ENCODE assay signal across 2 cellular contexts in the genomic region with DNA sequence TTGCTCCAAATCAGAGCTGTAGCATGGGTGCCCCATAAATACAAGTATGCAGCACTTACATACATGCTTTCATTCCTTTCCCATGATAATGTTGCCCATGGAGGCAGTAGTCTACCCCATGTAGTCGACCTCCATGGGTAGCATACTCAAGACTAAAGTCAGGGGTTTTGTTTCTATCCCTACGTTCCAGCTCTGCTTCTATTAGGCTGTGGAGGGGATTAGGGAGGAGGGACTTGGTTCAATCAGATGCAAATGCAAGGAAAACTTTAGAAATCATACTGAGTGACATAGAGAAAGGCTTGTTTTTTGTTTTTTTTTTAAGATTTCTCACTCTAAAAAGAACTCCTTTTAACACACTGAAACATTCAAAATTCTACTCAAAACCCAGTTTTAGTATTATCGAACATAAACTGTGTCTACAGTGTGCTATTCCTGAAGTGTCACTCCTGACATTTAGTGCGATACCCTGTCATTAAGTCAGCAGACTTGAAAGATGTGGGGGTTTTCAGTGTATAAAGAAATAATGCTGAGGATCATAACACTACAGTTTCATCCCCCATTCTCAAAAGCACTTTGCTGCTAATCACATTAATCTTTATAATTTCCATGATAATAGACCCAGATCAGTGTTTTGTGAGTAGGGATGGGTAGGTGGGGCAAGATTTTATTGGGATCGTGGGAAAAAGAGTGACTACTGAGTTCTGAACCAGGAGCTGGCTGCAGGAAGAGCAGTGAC.
TF ChIP-seq lines count a peak whose summit lies in the region.

No MANE protein-coding gene starts in this region.

TF ChIP-seq in GM23338, 12 proteins besides CTCF, POLR2A, EP300 and RAD21 (continued from another document):
- TF ChIP-seq, protein P1, sequence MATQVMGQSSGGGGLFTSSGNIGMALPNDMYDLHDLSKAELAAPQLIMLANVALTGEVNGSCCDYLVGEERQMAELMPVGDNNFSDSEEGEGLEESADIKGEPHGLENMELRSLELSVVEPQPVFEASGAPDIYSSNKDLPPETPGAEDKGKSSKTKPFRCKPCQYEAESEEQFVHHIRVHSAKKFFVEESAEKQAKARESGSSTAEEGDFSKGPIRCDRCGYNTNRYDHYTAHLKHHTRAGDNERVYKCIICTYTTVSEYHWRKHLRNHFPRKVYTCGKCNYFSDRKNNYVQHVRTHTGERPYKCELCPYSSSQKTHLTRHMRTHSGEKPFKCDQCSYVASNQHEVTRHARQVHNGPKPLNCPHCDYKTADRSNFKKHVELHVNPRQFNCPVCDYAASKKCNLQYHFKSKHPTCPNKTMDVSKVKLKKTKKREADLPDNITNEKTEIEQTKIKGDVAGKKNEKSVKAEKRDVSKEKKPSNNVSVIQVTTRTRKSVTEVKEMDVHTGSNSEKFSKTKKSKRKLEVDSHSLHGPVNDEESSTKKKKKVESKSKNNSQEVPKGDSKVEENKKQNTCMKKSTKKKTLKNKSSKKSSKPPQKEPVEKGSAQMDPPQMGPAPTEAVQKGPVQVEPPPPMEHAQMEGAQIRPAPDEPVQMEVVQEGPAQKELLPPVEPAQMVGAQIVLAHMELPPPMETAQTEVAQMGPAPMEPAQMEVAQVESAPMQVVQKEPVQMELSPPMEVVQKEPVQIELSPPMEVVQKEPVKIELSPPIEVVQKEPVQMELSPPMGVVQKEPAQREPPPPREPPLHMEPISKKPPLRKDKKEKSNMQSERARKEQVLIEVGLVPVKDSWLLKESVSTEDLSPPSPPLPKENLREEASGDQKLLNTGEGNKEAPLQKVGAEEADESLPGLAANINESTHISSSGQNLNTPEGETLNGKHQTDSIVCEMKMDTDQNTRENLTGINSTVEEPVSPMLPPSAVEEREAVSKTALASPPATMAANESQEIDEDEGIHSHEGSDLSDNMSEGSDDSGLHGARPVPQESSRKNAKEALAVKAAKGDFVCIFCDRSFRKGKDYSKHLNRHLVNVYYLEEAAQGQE (IDR thresholded peaks at IDR 0.05; ENCODE audit: unreplicated experiment) = no peak
- TF ChIP-seq, protein P2, sequence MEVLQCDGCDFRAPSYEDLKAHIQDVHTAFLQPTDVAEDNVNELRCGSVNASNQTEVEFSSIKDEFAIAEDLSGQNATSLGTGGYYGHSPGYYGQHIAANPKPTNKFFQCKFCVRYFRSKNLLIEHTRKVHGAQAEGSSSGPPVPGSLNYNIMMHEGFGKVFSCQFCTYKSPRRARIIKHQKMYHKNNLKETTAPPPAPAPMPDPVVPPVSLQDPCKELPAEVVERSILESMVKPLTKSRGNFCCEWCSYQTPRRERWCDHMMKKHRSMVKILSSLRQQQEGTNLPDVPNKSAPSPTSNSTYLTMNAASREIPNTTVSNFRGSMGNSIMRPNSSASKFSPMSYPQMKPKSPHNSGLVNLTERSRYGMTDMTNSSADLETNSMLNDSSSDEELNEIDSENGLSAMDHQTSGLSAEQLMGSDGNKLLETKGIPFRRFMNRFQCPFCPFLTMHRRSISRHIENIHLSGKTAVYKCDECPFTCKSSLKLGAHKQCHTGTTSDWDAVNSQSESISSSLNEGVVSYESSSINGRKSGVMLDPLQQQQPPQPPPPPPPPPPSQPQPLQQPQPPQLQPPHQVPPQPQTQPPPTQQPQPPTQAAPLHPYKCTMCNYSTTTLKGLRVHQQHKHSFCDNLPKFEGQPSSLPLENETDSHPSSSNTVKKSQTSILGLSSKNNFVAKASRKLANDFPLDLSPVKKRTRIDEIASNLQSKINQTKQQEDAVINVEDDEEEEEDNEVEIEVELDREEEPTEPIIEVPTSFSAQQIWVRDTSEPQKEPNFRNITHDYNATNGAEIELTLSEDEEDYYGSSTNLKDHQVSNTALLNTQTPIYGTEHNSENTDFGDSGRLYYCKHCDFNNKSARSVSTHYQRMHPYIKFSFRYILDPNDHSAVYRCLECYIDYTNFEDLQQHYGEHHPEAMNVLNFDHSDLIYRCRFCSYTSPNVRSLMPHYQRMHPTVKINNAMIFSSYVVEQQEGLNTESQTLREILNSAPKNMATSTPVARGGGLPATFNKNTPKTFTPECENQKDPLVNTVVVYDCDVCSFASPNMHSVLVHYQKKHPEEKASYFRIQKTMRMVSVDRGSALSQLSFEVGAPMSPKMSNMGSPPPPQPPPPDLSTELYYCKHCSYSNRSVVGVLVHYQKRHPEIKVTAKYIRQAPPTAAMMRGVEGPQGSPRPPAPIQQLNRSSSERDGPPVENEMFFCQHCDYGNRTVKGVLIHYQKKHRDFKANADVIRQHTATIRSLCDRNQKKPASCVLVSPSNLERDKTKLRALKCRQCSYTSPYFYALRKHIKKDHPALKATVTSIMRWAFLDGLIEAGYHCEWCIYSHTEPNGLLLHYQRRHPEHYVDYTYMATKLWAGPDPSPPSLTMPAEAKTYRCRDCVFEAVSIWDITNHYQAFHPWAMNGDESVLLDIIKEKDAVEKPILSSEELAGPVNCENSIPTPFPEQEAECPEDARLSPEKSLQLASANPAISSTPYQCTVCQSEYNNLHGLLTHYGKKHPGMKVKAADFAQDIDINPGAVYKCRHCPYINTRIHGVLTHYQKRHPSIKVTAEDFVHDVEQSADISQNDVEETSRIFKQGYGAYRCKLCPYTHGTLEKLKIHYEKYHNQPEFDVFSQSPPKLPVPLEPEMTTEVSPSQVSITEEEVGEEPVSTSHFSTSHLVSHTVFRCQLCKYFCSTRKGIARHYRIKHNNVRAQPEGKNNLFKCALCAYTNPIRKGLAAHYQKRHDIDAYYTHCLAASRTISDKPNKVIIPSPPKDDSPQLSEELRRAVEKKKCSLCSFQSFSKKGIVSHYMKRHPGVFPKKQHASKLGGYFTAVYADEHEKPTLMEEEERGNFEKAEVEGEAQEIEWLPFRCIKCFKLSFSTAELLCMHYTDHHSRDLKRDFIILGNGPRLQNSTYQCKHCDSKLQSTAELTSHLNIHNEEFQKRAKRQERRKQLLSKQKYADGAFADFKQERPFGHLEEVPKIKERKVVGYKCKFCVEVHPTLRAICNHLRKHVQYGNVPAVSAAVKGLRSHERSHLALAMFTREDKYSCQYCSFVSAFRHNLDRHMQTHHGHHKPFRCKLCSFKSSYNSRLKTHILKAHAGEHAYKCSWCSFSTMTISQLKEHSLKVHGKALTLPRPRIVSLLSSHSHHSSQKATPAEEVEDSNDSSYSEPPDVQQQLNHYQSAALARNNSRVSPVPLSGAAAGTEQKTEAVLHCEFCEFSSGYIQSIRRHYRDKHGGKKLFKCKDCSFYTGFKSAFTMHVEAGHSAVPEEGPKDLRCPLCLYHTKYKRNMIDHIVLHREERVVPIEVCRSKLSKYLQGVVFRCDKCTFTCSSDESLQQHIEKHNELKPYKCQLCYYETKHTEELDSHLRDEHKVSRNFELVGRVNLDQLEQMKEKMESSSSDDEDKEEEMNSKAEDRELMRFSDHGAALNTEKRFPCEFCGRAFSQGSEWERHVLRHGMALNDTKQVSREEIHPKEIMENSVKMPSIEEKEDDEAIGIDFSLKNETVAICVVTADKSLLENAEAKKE (CRISPR knock-in tag; IDR thresholded peaks at IDR 0.05) = no peak
- TF ChIP-seq JUNB (IDR thresholded peaks at IDR 0.05; ENCODE audit: unreplicated experiment) = no peak
- TF ChIP-seq EZH2 (IDR thresholded peaks at IDR 0.05; ENCODE audit: low read depth, unreplicated experiment) = no peak

TF ChIP-seq in WTC11, 78 proteins besides CTCF, POLR2A, EP300 and RAD21 (continued from another document):
- TF ChIP-seq, protein P3, sequence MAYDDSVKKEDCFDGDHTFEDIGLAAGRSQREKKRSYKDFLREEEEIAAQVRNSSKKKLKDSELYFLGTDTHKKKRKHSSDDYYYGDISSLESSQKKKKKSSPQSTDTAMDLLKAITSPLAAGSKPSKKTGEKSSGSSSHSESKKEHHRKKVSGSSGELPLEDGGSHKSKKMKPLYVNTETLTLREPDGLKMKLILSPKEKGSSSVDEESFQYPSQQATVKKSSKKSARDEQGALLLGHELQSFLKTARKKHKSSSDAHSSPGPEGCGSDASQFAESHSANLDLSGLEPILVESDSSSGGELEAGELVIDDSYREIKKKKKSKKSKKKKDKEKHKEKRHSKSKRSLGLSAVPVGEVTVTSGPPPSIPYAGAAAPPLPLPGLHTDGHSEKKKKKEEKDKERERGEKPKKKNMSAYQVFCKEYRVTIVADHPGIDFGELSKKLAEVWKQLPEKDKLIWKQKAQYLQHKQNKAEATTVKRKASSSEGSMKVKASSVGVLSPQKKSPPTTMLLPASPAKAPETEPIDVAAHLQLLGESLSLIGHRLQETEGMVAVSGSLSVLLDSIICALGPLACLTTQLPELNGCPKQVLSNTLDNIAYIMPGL (CRISPR knock-in tag; IDR thresholded peaks at IDR 0.05) = no peak
- TF ChIP-seq, protein P4, sequence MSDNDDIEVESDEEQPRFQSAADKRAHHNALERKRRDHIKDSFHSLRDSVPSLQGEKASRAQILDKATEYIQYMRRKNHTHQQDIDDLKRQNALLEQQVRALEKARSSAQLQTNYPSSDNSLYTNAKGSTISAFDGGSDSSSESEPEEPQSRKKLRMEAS (CRISPR knock-in tag; IDR thresholded peaks at IDR 0.05) = no peak
- TF ChIP-seq ZNF121 (CRISPR knock-in tag; IDR thresholded peaks at IDR 0.05) = no peak
- no peak for TF ChIP-seq NFATC4 (CRISPR knock-in tag; IDR thresholded peaks at IDR 0.05)
- TF ChIP-seq, protein P5, sequence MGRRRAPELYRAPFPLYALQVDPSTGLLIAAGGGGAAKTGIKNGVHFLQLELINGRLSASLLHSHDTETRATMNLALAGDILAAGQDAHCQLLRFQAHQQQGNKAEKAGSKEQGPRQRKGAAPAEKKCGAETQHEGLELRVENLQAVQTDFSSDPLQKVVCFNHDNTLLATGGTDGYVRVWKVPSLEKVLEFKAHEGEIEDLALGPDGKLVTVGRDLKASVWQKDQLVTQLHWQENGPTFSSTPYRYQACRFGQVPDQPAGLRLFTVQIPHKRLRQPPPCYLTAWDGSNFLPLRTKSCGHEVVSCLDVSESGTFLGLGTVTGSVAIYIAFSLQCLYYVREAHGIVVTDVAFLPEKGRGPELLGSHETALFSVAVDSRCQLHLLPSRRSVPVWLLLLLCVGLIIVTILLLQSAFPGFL (CRISPR knock-in tag; IDR thresholded peaks at IDR 0.05; ENCODE audit: borderline replicate concordance) = no peak
- no peak for TF ChIP-seq PRRX2 (CRISPR knock-in tag; IDR thresholded peaks at IDR 0.05)
- no peak for TF ChIP-seq SOX15 (CRISPR knock-in tag; IDR thresholded peaks at IDR 0.05)
- TF ChIP-seq NR1H2 (CRISPR knock-in tag; IDR thresholded peaks at IDR 0.05) = no peak
- TF ChIP-seq, protein P6, sequence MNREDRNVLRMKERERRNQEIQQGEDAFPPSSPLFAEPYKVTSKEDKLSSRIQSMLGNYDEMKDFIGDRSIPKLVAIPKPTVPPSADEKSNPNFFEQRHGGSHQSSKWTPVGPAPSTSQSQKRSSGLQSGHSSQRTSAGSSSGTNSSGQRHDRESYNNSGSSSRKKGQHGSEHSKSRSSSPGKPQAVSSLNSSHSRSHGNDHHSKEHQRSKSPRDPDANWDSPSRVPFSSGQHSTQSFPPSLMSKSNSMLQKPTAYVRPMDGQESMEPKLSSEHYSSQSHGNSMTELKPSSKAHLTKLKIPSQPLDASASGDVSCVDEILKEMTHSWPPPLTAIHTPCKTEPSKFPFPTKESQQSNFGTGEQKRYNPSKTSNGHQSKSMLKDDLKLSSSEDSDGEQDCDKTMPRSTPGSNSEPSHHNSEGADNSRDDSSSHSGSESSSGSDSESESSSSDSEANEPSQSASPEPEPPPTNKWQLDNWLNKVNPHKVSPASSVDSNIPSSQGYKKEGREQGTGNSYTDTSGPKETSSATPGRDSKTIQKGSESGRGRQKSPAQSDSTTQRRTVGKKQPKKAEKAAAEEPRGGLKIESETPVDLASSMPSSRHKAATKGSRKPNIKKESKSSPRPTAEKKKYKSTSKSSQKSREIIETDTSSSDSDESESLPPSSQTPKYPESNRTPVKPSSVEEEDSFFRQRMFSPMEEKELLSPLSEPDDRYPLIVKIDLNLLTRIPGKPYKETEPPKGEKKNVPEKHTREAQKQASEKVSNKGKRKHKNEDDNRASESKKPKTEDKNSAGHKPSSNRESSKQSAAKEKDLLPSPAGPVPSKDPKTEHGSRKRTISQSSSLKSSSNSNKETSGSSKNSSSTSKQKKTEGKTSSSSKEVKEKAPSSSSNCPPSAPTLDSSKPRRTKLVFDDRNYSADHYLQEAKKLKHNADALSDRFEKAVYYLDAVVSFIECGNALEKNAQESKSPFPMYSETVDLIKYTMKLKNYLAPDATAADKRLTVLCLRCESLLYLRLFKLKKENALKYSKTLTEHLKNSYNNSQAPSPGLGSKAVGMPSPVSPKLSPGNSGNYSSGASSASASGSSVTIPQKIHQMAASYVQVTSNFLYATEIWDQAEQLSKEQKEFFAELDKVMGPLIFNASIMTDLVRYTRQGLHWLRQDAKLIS (CRISPR knock-in tag; IDR thresholded peaks at IDR 0.05; ENCODE audit: borderline replicate concordance) = no peak
- TF ChIP-seq, protein P7, sequence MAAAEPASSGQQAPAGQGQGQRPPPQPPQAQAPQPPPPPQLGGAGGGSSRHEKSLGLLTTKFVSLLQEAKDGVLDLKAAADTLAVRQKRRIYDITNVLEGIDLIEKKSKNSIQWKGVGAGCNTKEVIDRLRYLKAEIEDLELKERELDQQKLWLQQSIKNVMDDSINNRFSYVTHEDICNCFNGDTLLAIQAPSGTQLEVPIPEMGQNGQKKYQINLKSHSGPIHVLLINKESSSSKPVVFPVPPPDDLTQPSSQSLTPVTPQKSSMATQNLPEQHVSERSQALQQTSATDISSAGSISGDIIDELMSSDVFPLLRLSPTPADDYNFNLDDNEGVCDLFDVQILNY (CRISPR knock-in tag; IDR thresholded peaks at IDR 0.05) = no peak
- no peak for TF ChIP-seq NR3C1 (CRISPR knock-in tag; conservative IDR thresholded peaks at IDR 0.05; ENCODE audit: low read depth)
- no peak for TF ChIP-seq CREB1 (CRISPR knock-in tag; IDR thresholded peaks at IDR 0.05)
- TF ChIP-seq, protein P8, sequence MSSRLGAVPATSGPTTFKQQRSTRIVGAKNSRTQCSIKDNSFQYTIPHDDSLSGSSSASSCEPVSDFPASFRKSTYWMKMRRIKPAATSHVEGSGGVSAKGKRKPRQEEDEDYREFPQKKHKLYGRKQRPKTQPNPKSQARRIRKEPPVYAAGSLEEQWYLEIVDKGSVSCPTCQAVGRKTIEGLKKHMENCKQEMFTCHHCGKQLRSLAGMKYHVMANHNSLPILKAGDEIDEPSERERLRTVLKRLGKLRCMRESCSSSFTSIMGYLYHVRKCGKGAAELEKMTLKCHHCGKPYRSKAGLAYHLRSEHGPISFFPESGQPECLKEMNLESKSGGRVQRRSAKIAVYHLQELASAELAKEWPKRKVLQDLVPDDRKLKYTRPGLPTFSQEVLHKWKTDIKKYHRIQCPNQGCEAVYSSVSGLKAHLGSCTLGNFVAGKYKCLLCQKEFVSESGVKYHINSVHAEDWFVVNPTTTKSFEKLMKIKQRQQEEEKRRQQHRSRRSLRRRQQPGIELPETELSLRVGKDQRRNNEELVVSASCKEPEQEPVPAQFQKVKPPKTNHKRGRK (CRISPR knock-in tag; IDR thresholded peaks at IDR 0.05; ENCODE audit: borderline replicate concordance) = no peak
